ENCODE assay signal across 8 cellular contexts in the genomic region with DNA sequence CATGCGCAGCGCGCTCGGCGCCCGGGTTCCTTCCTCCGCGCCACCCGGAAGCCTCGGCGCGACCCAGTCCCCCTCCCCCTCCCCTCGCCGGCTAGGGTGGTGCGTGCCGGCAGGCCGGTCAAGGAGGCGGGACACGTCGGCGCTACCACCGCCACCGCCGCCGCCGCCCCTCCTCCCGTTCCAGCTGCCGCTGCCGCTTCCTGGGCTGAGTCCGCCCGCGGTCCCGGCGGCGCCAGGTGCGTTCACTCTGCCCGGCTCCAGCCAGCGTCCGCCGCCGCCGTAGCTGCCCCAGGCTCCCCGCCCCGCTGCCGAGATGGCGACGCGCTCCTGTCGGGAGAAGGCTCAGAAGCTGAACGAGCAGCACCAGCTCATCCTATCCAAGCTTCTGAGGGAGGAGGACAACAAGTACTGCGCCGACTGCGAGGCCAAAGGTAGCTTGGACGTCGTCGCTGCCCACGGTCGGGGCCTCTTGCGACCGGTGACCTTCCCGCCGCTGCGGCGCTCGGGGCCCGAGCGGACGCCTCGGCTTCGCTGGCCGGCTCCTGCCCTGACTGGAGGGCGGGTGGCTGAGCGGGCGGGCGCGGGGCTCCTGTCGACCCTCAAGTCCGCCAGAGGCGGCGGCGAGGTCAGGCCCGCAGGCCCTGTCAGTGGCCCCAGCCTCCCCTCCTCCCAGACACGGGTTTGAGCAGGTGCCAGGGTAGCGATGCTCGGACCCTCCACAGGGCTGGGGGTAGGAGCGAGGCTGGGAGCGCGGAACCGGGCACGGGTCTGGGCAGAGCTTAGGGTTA. TPM values are rescaled to one million over a fixed set of nuclear protein-coding genes. Genes with fewer than 3 reads are reported as not detected.
DNase-seq lines count a peak whose midpoint lies in the region; ATAC-seq and TF ChIP-seq lines count a peak whose summit lies in the region.

A gene (plus strand): TSS at position 173 of the 788 bp plus-strand sequence. CDS start 141 bp downstream, at position 314.

- no peak for TF ChIP-seq CTCF in AG04449 (IDR thresholded peaks at IDR 0.05; ENCODE audit: insufficient read depth, low read length, missing control alignments)
- no peak for TF ChIP-seq CTCF in WERI-Rb-1 (IDR thresholded peaks at IDR 0.05; ENCODE audit: low read depth, low read length)
- TF ChIP-seq CTCF in breast epithelium (IDR thresholded peaks at IDR 0.05), result no peak

- H3K27ac ChIP-seq in WERI-Rb-1 (peak within 1 kb of the TSS; percentile 95), breast epithelium (peak within 1 kb of the TSS; percentile 93), skin epidermis (peak within 1 kb of the TSS; percentile 64 to 97 (median 88))

- H3K9me3 ChIP-seq in WERI-Rb-1 (ENCODE audit: severe bottlenecking), result peaks cover 3% of the 10 kb centered on the region
- H3K9me3 ChIP-seq in breast epithelium, result no peaks in the 10 kb centered on the region
- H3K9me3 ChIP-seq in iPS-18c (ENCODE audit: control insufficient read depth, insufficient read depth, low read length), result no peaks in the 10 kb centered on the region

- no peak for TF ChIP-seq POLR2A in breast epithelium (IDR thresholded peaks at IDR 0.05)

- peak within 1 kb of the TSS; percentile 91 for H3K4me3 ChIP-seq in AG04449 (ENCODE audit: low read depth, low read length)
- H3K4me3 ChIP-seq in WERI-Rb-1 (ENCODE audit: low read depth, low read length), result peak within 1 kb of the TSS; percentile 80
- peak within 1 kb of the TSS; percentile 91 to 96 (median 92) for H3K4me3 ChIP-seq in breast epithelium
- H3K4me3 ChIP-seq in iPS-18c (ENCODE audit: insufficient read depth, low read depth, low read length), result peak within 1 kb of the TSS; percentile 92
- peak within 1 kb of the TSS; percentile 62 to 98 (median 88) for H3K4me3 ChIP-seq in skin epidermis

- no peaks in the 10 kb centered on the region for H3K4me1 ChIP-seq in breast epithelium

- ATAC-seq in GM18868 (IDR thresholded peaks at IDR 0.05; ENCODE audit: unreplicated experiment), result peak; percentile 90
- ATAC-seq in HG03103 (IDR thresholded peaks at IDR 0.05; ENCODE audit: low read depth, unreplicated experiment), result peak; percentile 93

- peak; percentile 7 for DNase-seq in AG04449 (ENCODE audit: low read depth, low spot score)
- peak; percentile 85 for DNase-seq in NCI-H2171 (lab: John Stamatoyannopoulos, UW)
- DNase-seq in WERI-Rb-1, result peak; percentile 96
- peak; percentile 86 to 91 for DNase-seq in breast epithelium (ENCODE audit: low spot score in 2 of 2)

- intact Hi-C loops in breast epithelium (cut with DNase I; ENCODE audit: low total_unique reads), result no loop called here

- H3K36me3 ChIP-seq in WERI-Rb-1, result peaks cover 3% of the 10 kb centered on the region; the same call in 1 of the 2 replicates
- no peaks in the 10 kb centered on the region for H3K36me3 ChIP-seq in breast epithelium

- H3K27me3 ChIP-seq in WERI-Rb-1 (ENCODE audit: insufficient read depth, low read depth, severe bottlenecking), result no peaks in the 10 kb centered on the region
- H3K27me3 ChIP-seq in breast epithelium, result no peaks in the 10 kb centered on the region

- CTCF ChIA-PET in AG04449 (lab: Yijun Ruan, JAX), result interaction anchor here (0.8 to 3.2 kb wide), 8 partner anchors 10 to 298 kb away, joined by 3 to 19 read pairs (median 4); no protein-coding TSS in a partner anchor

- POLR2A ChIA-PET in AG04449 (lab: Yijun Ruan, JAX), result interaction anchor here (0.8 to 1.2 kb wide), 2 partner anchors 14 to 255 kb away, joined by 3 read pairs; a partner anchor contains a TSS

RNA-seq across cellular contexts. Expression of the gene that starts here (rescaled TPM):
- 10 to 100 TPM; 22.0 to 36.6 (median 27.1) TPM for total RNA-seq in breast epithelium

Comparison
In these comparisons a context has a peak if more than half of its experiments do, and no peak if none do; other contexts are left out.
1. Peak in every context shown above with its lines: DNase-seq, ATAC-seq, H3K4me3 ChIP-seq and H3K27ac ChIP-seq.
2. DNase-seq: peak in every context shown above with its lines; median percentile 96 in WERI-Rb-1; 88 in breast epithelium; 85 in NCI-H2171; 7 in AG04449.